ENCODE assay signal across 21 cellular contexts in genomic region chr9:124332321-124332720, GRCh38.
DNase-seq lines count a peak whose midpoint lies in the region; ATAC-seq and TF ChIP-seq lines count a peak whose summit lies in the region.
"Had no signal": no experiment of that assay in that cellular context is flagged by ENCODE, and none has a peak within 500 bp of the region (broad histone marks: within the 10 kb centered on the region; RNA-seq: fewer than 3 reads in every experiment).

No MANE protein-coding gene starts in this region.

- H3K27ac ChIP-seq in neuronal stem cell (replicated peaks; ENCODE audit: low read length) (no peak overlapping the region), testis (no peak overlapping the region), smooth muscle cell (ENCODE audit: low read depth) (no peak overlapping the region)
- H3K27ac ChIP-seq: BLaER1 had no signal

- peaks cover 63% of the 10 kb centered on the region for H4K20me1 ChIP-seq in smooth muscle cell (ENCODE audit: low read depth)

- no peak for ATAC-seq in WTC11
- ATAC-seq in naive thymus-derived CD8-positive, alpha-beta T cell = no peak
- ATAC-seq: GM23338 had no signal

- H2AK5ac ChIP-seq in neuronal stem cell (ENCODE audit: low read depth, low read length) = no peak overlapping the region

- H3K27me3 ChIP-seq in neuronal stem cell (ENCODE audit: control insufficient read depth in 3 of 3, insufficient read depth in 3 of 3, low read depth in 1 of 3, low read length in 3 of 3) (no peaks in the 10 kb centered on the region), testis (no peaks in the 10 kb centered on the region), smooth muscle cell (ENCODE audit: low read depth) (no peaks in the 10 kb centered on the region)
- H3K27me3 ChIP-seq: BLaER1 had no signal

- no peak for DNase-seq in WTC11 (ENCODE audit: low spot score)
- peak; percentile 35 for DNase-seq in left kidney (ENCODE audit: low read depth, low spot score)
- no peak for DNase-seq in neuronal stem cell (ENCODE audit: low spot score)
- no peak for DNase-seq in naive thymus-derived CD8-positive, alpha-beta T cell
- no peak for DNase-seq in testis
- no peak for DNase-seq in midbrain (lab: John Stamatoyannopoulos, UW)
- DNase-seq in smooth muscle cell (lab: John Stamatoyannopoulos, UW; ENCODE audit: unreplicated experiment) = no peak
- DNase-seq: CD4-positive, CD25-positive, alpha-beta regulatory T cell; HCEC 1CT; KBM-7; MV-4-11; NCI-H1105; NCI-H1436 treated with DMSO at 0.1 percent for 48 hours; NCI-H187 treated with DMSO at 0.1 percent for 48 hours; NCI-H2107; NCI-H446; NCI-H524 treated with DMSO at 0.1 percent for 48 hours; NCI-H774 had no signal

- no peaks in the 10 kb centered on the region for H3K79me2 ChIP-seq in smooth muscle cell (ENCODE audit: low read depth)

- peak overlapping the region; percentile 57 for H2BK5ac ChIP-seq in neuronal stem cell (ENCODE audit: low read length)

- H3K18ac ChIP-seq in neuronal stem cell (ENCODE audit: low read length) = no peak overlapping the region

- H2BK120ac ChIP-seq in neuronal stem cell (ENCODE audit: low read depth, low read length) = no peak overlapping the region

- TF ChIP-seq POLR2A in GM18951 (IDR thresholded peaks at IDR 0.05; ENCODE audit: extremely low read depth, insufficient read depth, insufficient read length) (peak; percentile 9), testis (IDR thresholded peaks at IDR 0.05) (no peak)

- H2BK12ac ChIP-seq in neuronal stem cell (ENCODE audit: low read length) = no peak overlapping the region

- no peak overlapping the region for H3K4me2 ChIP-seq in neuronal stem cell (ENCODE audit: insufficient read depth, low read length, poor library complexity, severe bottlenecking)
- no peak overlapping the region for H3K4me2 ChIP-seq in smooth muscle cell
- H3K4me2 ChIP-seq: BLaER1, GM23338 had no signal

- in situ Hi-C loops in GM18951 (cut with MboI; ENCODE audit: low sequenced_read_pairs, unreplicated experiment) = no loop called here

- WGBS in neuronal stem cell (ENCODE audit: extremely low coverage in 2 of 2, insufficient read length in 2 of 2, insufficient replicate concordance in 1 of 2), 2 donors = no CpG with 5 or more reads among the region's 8 CpGs
- WGBS in testis, 2 donors = 77 to 81% methylated on average over 7 to 8 of the region's 8 CpGs
- WGBS in smooth muscle cell (ENCODE audit: low lambda C conversion rate) = 95% methylated on average over 8 of the region's 8 CpGs

- peaks cover 5% of the 10 kb centered on the region for H3K79me1 ChIP-seq in neuronal stem cell (ENCODE audit: low read depth, low read length)

- POLR2A ChIA-PET in WTC11 (lab: Charles Lee) = no interaction called here
- POLR2A ChIA-PET in naive thymus-derived CD8-positive, alpha-beta T cell (lab: Charles Lee) = no interaction called here

- no peak overlapping the region for H3K4me3 Mint-ChIP-seq in WTC11
- H3K4me3 Mint-ChIP-seq in naive thymus-derived CD8-positive, alpha-beta T cell = no peak overlapping the region
- H3K4me3 Mint-ChIP-seq: GM23338 had no signal

- peak overlapping the region; percentile 25 for H3K14ac ChIP-seq in neuronal stem cell (ENCODE audit: low read length)

- H3K23ac ChIP-seq in neuronal stem cell (ENCODE audit: low read depth, low read length, poor library complexity) = no peak overlapping the region

- peak overlapping the region; percentile 56 for H4K91ac ChIP-seq in neuronal stem cell (ENCODE audit: low read depth, low read length, poor library complexity)

- H3K9me3 ChIP-seq in neuronal stem cell (replicated peaks in 1 of 2; ENCODE audit: control insufficient read depth in 2 of 2, insufficient read depth in 1 of 2, low read depth in 1 of 2, low read length in 2 of 2) (peaks cover 4 to 8% of the 10 kb centered on the region in 2 donors), testis (no peaks in the 10 kb centered on the region), smooth muscle cell (replicated peaks; ENCODE audit: low read depth) (no peaks in the 10 kb centered on the region)

- TF ChIP-seq CTCF in WTC11 (IDR thresholded peaks at IDR 0.05) = no peak
- no peak for TF ChIP-seq CTCF in testis (IDR thresholded peaks at IDR 0.05)
- no peak for TF ChIP-seq CTCF in smooth muscle cell (IDR thresholded peaks at IDR 0.05; ENCODE audit: borderline replicate concordance, insufficient read depth, poor library complexity, severe bottlenecking)

- 0 out of 2 replicates have a peak overlapping the region, but pooled peaks have one; percentile 15 for H3K27ac Mint-ChIP-seq in WTC11
- no peak overlapping the region for H3K27ac Mint-ChIP-seq in naive thymus-derived CD8-positive, alpha-beta T cell
- H3K27ac Mint-ChIP-seq: CD4-positive, CD25-positive, alpha-beta regulatory T cell; GM23338 had no signal

- no peak overlapping the region for H3K4ac ChIP-seq in neuronal stem cell (ENCODE audit: low read length)

- H2BK15ac ChIP-seq in neuronal stem cell (ENCODE audit: low read length) = no peak overlapping the region

- H3K36me3 ChIP-seq in neuronal stem cell (replicated peaks in 1 of 2; ENCODE audit: control insufficient read depth in 2 of 2, insufficient read depth in 2 of 2, low read length in 2 of 2) = peaks cover 34 to 95% of the 10 kb centered on the region in 2 donors
- H3K36me3 ChIP-seq in testis (ENCODE audit: low read depth, missing control alignments) = no peaks in the 10 kb centered on the region
- peaks cover 5% of the 10 kb centered on the region for H3K36me3 ChIP-seq in smooth muscle cell (ENCODE audit: low read depth)

- H3K36me3 Mint-ChIP-seq in WTC11 = peaks cover 4% of the 10 kb centered on the region
- no peaks in the 10 kb centered on the region for H3K36me3 Mint-ChIP-seq in naive thymus-derived CD8-positive, alpha-beta T cell

- H3K4me1 Mint-ChIP-seq in WTC11 = no peaks in the 10 kb centered on the region
- no peaks in the 10 kb centered on the region for H3K4me1 Mint-ChIP-seq in naive thymus-derived CD8-positive, alpha-beta T cell
- H3K4me1 Mint-ChIP-seq: CD4-positive, CD25-positive, alpha-beta regulatory T cell had no signal

- intact Hi-C loops in testis (cut with DNase I; ENCODE audit: low total_unique reads) = no loop called here

- H3K27me3 Mint-ChIP-seq in WTC11 (ENCODE audit: low read depth) = no peaks in the 10 kb centered on the region
- H3K27me3 Mint-ChIP-seq in naive thymus-derived CD8-positive, alpha-beta T cell = no peaks in the 10 kb centered on the region
- H3K27me3 Mint-ChIP-seq: CD4-positive, CD25-positive, alpha-beta regulatory T cell had no signal

- peaks cover 3% of the 10 kb centered on the region for H3K9me3 Mint-ChIP-seq in WTC11
- peaks cover 0 to 4% (median 0%) of the 10 kb centered on the region in 9 donors for H3K9me3 Mint-ChIP-seq in naive thymus-derived CD8-positive, alpha-beta T cell
- H3K9me3 Mint-ChIP-seq: CD4-positive, CD25-positive, alpha-beta regulatory T cell had no signal

- H3K9ac ChIP-seq in neuronal stem cell (ENCODE audit: low read depth, low read length, poor library complexity) = no peak overlapping the region
- no peak overlapping the region for H3K9ac ChIP-seq in smooth muscle cell (ENCODE audit: low read depth)
- H3K9ac ChIP-seq: BLaER1 had no signal

- CTCF ChIA-PET in WTC11 (lab: Charles Lee) = interaction anchor here (1.5 to 1.6 kb wide), 2 partner anchors 12 to 62 kb away, joined by 4 read pairs; no protein-coding TSS in a partner anchor

- H3F3A ChIP-seq in smooth muscle cell (ENCODE audit: low read depth) = no peaks in the 10 kb centered on the region

- H3K4me3 ChIP-seq in neuronal stem cell (ENCODE audit: low read length in 2 of 2) (no peak overlapping the region), testis (no peak overlapping the region), smooth muscle cell (no peak overlapping the region)
- H3K4me3 ChIP-seq: BLaER1, GM23338 had no signal

- no peak overlapping the region for H4K8ac ChIP-seq in neuronal stem cell (ENCODE audit: low read depth, low read length)

- H3K4me1 ChIP-seq in neuronal stem cell (ENCODE audit: control insufficient read depth in 2 of 2, insufficient read depth in 1 of 2, low read depth in 1 of 2, low read length in 2 of 2) (peaks cover 3 to 6% of the 10 kb centered on the region in 2 donors), testis (no peaks in the 10 kb centered on the region), smooth muscle cell (ENCODE audit: low read depth) (no peaks in the 10 kb centered on the region)

- no peak overlapping the region for H2AFZ ChIP-seq in neuronal stem cell (ENCODE audit: low read length)
- H2AFZ ChIP-seq in smooth muscle cell (ENCODE audit: low read depth) = no peak overlapping the region
- H2AFZ ChIP-seq: GM23338 had no signal

TF ChIP-seq in WTC11, 78 proteins besides CTCF, POLR2A, EP300 and RAD21:
- no peak for TF ChIP-seq ZNF423 (CRISPR knock-in tag; IDR thresholded peaks at IDR 0.05)
- no peak for TF ChIP-seq ZNF138 (CRISPR knock-in tag; conservative IDR thresholded peaks at IDR 0.05)
TF ChIP-seq in WTC11: peak in this region for 0.
